10 cellular contexts compared by ENCODE assay signal in genomic region chr17:32495347-32496253, GRCh38. TPM values are rescaled to one million over a fixed set of nuclear protein-coding genes. Genes with fewer than 3 reads are reported as not detected.
DNase-seq lines count a peak whose midpoint lies in the region; ATAC-seq and TF ChIP-seq lines count a peak whose summit lies in the region.
"Had no signal": no experiment of that assay in that cellular context is flagged by ENCODE, and none has a peak within 500 bp of the region (broad histone marks: within the 10 kb centered on the region; RNA-seq: fewer than 3 reads in every experiment).

No MANE protein-coding gene starts in this region.

- 95% methylated on average over 34 of the region's 46 CpGs for WGBS in mammary epithelial cell (ENCODE audit: low coverage, missing lambda C conversion rate)

- H3K79me2 ChIP-seq in mammary epithelial cell (ENCODE audit: insufficient read depth, low read length): peaks cover 2% of the 10 kb centered on the region

- CTCF ChIA-PET in mammary epithelial cell (lab: Charles Lee; ENCODE audit: low non-redundant PET): no interaction called here

- dilution Hi-C loops in mammary epithelial cell (cut with HindIII; ENCODE audit: low sequenced_read_pairs): no loop called here

- peaks cover 2 to 3% of the 10 kb centered on the region in 2 donors for H3K36me3 Mint-ChIP-seq in activated T-cell treated with anti-CD3 and anti-CD28 coated beads, Interleukin-2, amount 50 U/mL, for 72 hours (ENCODE audit: insufficient read depth in 2 of 2)
- no peaks in the 10 kb centered on the region for H3K36me3 Mint-ChIP-seq in T-helper 17 cell (ENCODE audit: low read depth)
- H3K36me3 Mint-ChIP-seq: CD8-positive, alpha-beta memory T cell had no signal

- no peak for TF ChIP-seq CTCF in mammary epithelial cell (conservative IDR thresholded peaks at IDR 0.05 in 1 of 2, IDR thresholded peaks at IDR 0.05 in 1 of 2; ENCODE audit: extremely low read depth in 1 of 2, insufficient read depth in 1 of 2, low read depth in 1 of 2, low read length in 2 of 2)
- TF ChIP-seq CTCF in thoracic aorta (IDR thresholded peaks at IDR 0.05): no peak

- H3K27ac Mint-ChIP-seq in activated T-cell treated with anti-CD3 and anti-CD28 coated beads, Interleukin-2, amount 50 U/mL, for 72 hours: no peak overlapping the region
- no peak overlapping the region for H3K27ac Mint-ChIP-seq in T-helper 17 cell
- H3K27ac Mint-ChIP-seq: activated naive CD4-positive, alpha-beta T cell treated with anti-CD3 and anti-CD28 coated beads, Interleukin-2, amount 50 U/mL, for 24 hours had no signal

- peak overlapping the region in 1 of 2 donors; percentile 73 for H3K4me3 Mint-ChIP-seq in activated T-cell treated with anti-CD3 and anti-CD28 coated beads, Interleukin-2, amount 50 U/mL, for 72 hours
- no peak overlapping the region for H3K4me3 Mint-ChIP-seq in T-helper 17 cell
- H3K4me3 Mint-ChIP-seq: activated naive CD4-positive, alpha-beta T cell treated with anti-CD3 and anti-CD28 coated beads, Interleukin-2, amount 50 U/mL, for 24 hours had no signal

- H3K4me1 ChIP-seq in mammary epithelial cell (ENCODE audit: insufficient read depth, low read length): peaks cover 37% of the 10 kb centered on the region
- peaks cover 30 to 44% of the 10 kb centered on the region in 2 donors for H3K4me1 ChIP-seq in thoracic aorta (ENCODE audit: control insufficient read depth in 1 of 2, low read depth in 2 of 2)

- no peak overlapping the region for H3K9ac ChIP-seq in mammary epithelial cell (ENCODE audit: insufficient read depth, low read length)

- peak; percentile 35 to 64 for ATAC-seq in activated T-cell treated with anti-CD3 and anti-CD28 coated beads, Interleukin-2, amount 50 U/mL, for 72 hours (replicated peaks in 1 of 2)
- no peak for ATAC-seq in thoracic aorta (ENCODE audit: insufficient number of reproducible peaks, low FRiP score, low read depth)
- no peak for ATAC-seq in GM18498 (IDR thresholded peaks at IDR 0.05; ENCODE audit: unreplicated experiment)
- ATAC-seq in T-helper 17 cell: no peak

- H3K27me3 Mint-ChIP-seq in activated T-cell treated with anti-CD3 and anti-CD28 coated beads, Interleukin-2, amount 50 U/mL, for 72 hours (ENCODE audit: low read depth): no peaks in the 10 kb centered on the region
- H3K27me3 Mint-ChIP-seq in T-helper 17 cell: no peaks in the 10 kb centered on the region
- H3K27me3 Mint-ChIP-seq: activated naive CD4-positive, alpha-beta T cell treated with anti-CD3 and anti-CD28 coated beads, Interleukin-2, amount 50 U/mL, for 24 hours; CD8-positive, alpha-beta memory T cell had no signal

- H2AFZ ChIP-seq in mammary epithelial cell (ENCODE audit: low read depth, low read length): no peak overlapping the region

- H3K27ac ChIP-seq in mammary epithelial cell (ENCODE audit: insufficient read depth, low read depth, low read length): peak overlapping the region; percentile 59
- peak overlapping the region; percentile 90 to 94 for H3K27ac ChIP-seq in thoracic aorta

- H3K27me3 ChIP-seq in mammary epithelial cell (ENCODE audit: insufficient read depth, low read length) (no peaks in the 10 kb centered on the region), thoracic aorta (replicated peaks; ENCODE audit: insufficient read depth) (no peaks in the 10 kb centered on the region)

- in situ Hi-C loops in mammary epithelial cell (cut with MboI; ENCODE audit: low sequenced_read_pairs in 2 of 2): no loop called here

- BruUV-seq in mammary epithelial cell (replicated peaks; lab: Mats Ljungman, UMichigan): no TSS peak

- H3K4me2 ChIP-seq in mammary epithelial cell (ENCODE audit: insufficient read depth, low read depth, low read length): no peak overlapping the region

- DNase-seq in activated T-cell treated with anti-CD3 and anti-CD28 coated beads, Interleukin-2, amount 50 U/mL, for 72 hours: peak in 1 of 2 donors; percentile 52
- DNase-seq in activated T-cell treated with anti-CD3 and anti-CD28 coated beads, Interleukin-2, amount 50 U/mL, for 48 hours: no peak
- DNase-seq in mammary epithelial cell: no peak
- DNase-seq in left kidney (ENCODE audit: low read depth, low spot score): peak; percentile 65
- no peak for DNase-seq in thoracic aorta (ENCODE audit: low spot score)
- DNase-seq in T-helper 17 cell: no peak
- no peak for DNase-seq in activated effector memory CD4-positive, alpha-beta T cell treated with anti-CD3 and anti-CD28 coated beads, Interleukin-2, amount 50 U/mL, for 16 hours
- DNase-seq: CD8-positive, alpha-beta memory T cell had no signal

- H3K4me3 ChIP-seq in mammary epithelial cell (replicated peaks in 1 of 3; ENCODE audit: insufficient read depth in 1 of 3, low read depth in 2 of 3, low read length in 3 of 3): no peak overlapping the region
- peak overlapping the region; percentile 56 for H3K4me3 ChIP-seq in thoracic aorta

- H3K9me3 Mint-ChIP-seq in activated T-cell treated with anti-CD3 and anti-CD28 coated beads, Interleukin-2, amount 50 U/mL, for 72 hours: no peaks in the 10 kb centered on the region
- H3K9me3 Mint-ChIP-seq: activated naive CD4-positive, alpha-beta T cell treated with anti-CD3 and anti-CD28 coated beads, Interleukin-2, amount 50 U/mL, for 24 hours; CD8-positive, alpha-beta memory T cell had no signal

- intact Hi-C loops in mammary epithelial cell (cut with micrococcal nuclease): no loop called here

- H3K4me1 Mint-ChIP-seq in activated T-cell treated with anti-CD3 and anti-CD28 coated beads, Interleukin-2, amount 50 U/mL, for 72 hours (ENCODE audit: low read depth): peaks cover 54% of the 10 kb centered on the region
- H3K4me1 Mint-ChIP-seq in T-helper 17 cell: peaks cover 17% of the 10 kb centered on the region

- no peaks in the 10 kb centered on the region for H4K20me1 ChIP-seq in mammary epithelial cell (ENCODE audit: insufficient read depth, low read length)

- no peaks in the 10 kb centered on the region for H3K36me3 ChIP-seq in mammary epithelial cell (ENCODE audit: insufficient read depth, low read length)
- peaks cover 10% of the 10 kb centered on the region for H3K36me3 ChIP-seq in thoracic aorta

- H3K9me3 ChIP-seq in mammary epithelial cell (replicated peaks; ENCODE audit: insufficient read depth, low read length): no peaks in the 10 kb centered on the region
- no peaks in the 10 kb centered on the region for H3K9me3 ChIP-seq in thoracic aorta
- H3K9me3 ChIP-seq in T-helper 17 cell (ENCODE audit: control insufficient read depth, low read length, poor library complexity, severe bottlenecking): no peaks in the 10 kb centered on the region

RNA-seq across cellular contexts. Expression of gene CDK5R1, which starts 8.8 kb away (rescaled TPM):
- total RNA-seq in activated T-cell treated with anti-CD3 and anti-CD28 coated beads, Interleukin-2, amount 50 U/mL, for 72 hours: 10 to 100 TPM; 22.5 to 24.6 TPM
- total RNA-seq in mammary epithelial cell (1 to 10 TPM; 1.7 to 4.9 TPM), thoracic aorta (1 to 10 TPM; 1.1 to 2.6 TPM), T-helper 17 cell (1 to 10 TPM; 8.0 to 8.2 TPM)
- polyA plus RNA-seq in mammary epithelial cell: 2.6 TPM
- 10.1 TPM for polyA minus RNA-seq in mammary epithelial cell

RNA-seq across cellular contexts. Expression of gene PSMD11, which starts 51.3 kb away (rescaled TPM):
- 100 to 1,000 TPM; 131 to 134 TPM for total RNA-seq in activated T-cell treated with anti-CD3 and anti-CD28 coated beads, Interleukin-2, amount 50 U/mL, for 72 hours
- total RNA-seq in mammary epithelial cell: 100 to 1,000 TPM in 1 of 2 donors, 10 to 100 TPM in 1; 93.5 to 131 TPM
- polyA plus RNA-seq in mammary epithelial cell: 114 TPM
- polyA minus RNA-seq in mammary epithelial cell: 127 TPM
- total RNA-seq in thoracic aorta: 10 to 100 TPM; 42.0 to 51.9 TPM
- total RNA-seq in T-helper 17 cell: 10 to 100 TPM; 66.1 to 81.7 TPM

Comparison
In these comparisons a context has a peak if more than half of its experiments do, and no peak if none do; other contexts are left out.
1. ATAC-seq: peak in activated T-cell treated with anti-CD3 and anti-CD28 coated beads, Interleukin-2, amount 50 U/mL, for 72 hours (2 of 2); none in thoracic aorta (single experiment), GM18498 (single experiment) and T-helper 17 cell (single experiment).